ENCODE assay signal across 1 cellular context in the genomic region with DNA sequence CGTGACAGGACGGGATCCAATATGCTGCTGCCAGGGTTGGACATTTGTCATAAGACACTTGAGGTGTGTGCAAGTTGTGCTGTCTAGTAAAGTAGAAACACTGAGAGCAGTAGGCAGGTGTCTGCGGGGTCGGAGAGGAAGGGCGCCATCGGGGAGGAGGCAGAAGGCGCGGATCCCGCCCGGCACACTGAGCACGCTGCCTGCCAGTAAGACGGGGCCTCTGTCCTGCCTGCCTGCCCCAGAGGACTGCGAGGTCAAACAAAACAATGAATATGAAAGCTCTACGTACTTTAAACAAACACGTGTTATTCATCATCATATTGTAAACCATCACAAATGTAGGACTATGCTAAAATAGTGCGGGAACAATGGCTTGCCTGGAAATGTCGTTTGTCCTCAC.
TF ChIP-seq lines count a peak whose summit lies in the region.

No MANE protein-coding gene starts in this region.

TF ChIP-seq in IMR-90, 13 proteins besides CTCF, POLR2A, EP300 and RAD21:
- no peak for TF ChIP-seq NFE2L2 (IDR thresholded peaks at IDR 0.05; ENCODE audit: low read depth, low read length)
- no peak for TF ChIP-seq MAFK (IDR thresholded peaks at IDR 0.05; ENCODE audit: low read depth, low read length)
- no peak for TF ChIP-seq MXI1 (IDR thresholded peaks at IDR 0.05; ENCODE audit: borderline replicate concordance, low read depth, low read length)
- TF ChIP-seq USF2 (IDR thresholded peaks at IDR 0.05; ENCODE audit: low read depth, low read length), result no peak
- no peak for TF ChIP-seq RCOR1 (IDR thresholded peaks at IDR 0.05; ENCODE audit: insufficient replicate concordance, low read length)
- TF ChIP-seq BHLHE40 (IDR thresholded peaks at IDR 0.05; ENCODE audit: low read depth, low read length), result no peak
- no peak for TF ChIP-seq CHD1 (IDR thresholded peaks at IDR 0.05; ENCODE audit: low read depth, low read length)
- TF ChIP-seq ELK1 (IDR thresholded peaks at IDR 0.05; ENCODE audit: borderline replicate concordance, low read depth, low read length), result no peak
- no peak for TF ChIP-seq CEBPB (IDR thresholded peaks at IDR 0.05; ENCODE audit: low read depth, low read length)
- TF ChIP-seq RFX5 (IDR thresholded peaks at IDR 0.05; ENCODE audit: low read depth, low read length), result no peak
- no peak for TF ChIP-seq FOS (IDR thresholded peaks at IDR 0.05; ENCODE audit: low read depth, low read length)
- no peak for TF ChIP-seq SMC3 (IDR thresholded peaks at IDR 0.05; ENCODE audit: low read depth, low read length)
- no peak for TF ChIP-seq MAZ (IDR thresholded peaks at IDR 0.05; ENCODE audit: borderline replicate concordance, low read depth, low read length)
TF ChIP-seq in IMR-90: peak in this region for 0.
